7 cellular contexts compared by ENCODE assay signal in genomic region chr1:16872152-16873075, GRCh38. TPM values are rescaled to one million over a fixed set of nuclear protein-coding genes. Genes with fewer than 3 reads are reported as not detected.
A peak's percentile ranks its signal among the peaks of the same experiment; 100 is the strongest.
DNase-seq lines count a peak whose midpoint lies in the region; ATAC-seq, FAIRE-seq and TF ChIP-seq lines count a peak whose summit lies in the region.
"Not testable (repeated sequence)": the region's sequence is repeated elsewhere in the genome, so short reads cannot be mapped to it uniquely, and the experiment has no call there.

No MANE protein-coding gene starts in this region.

- not testable (repeated sequence) for H3K79me2 ChIP-seq in H1 (ENCODE audit: control insufficient read depth in 1 of 2, insufficient read depth in 2 of 2, low read length in 2 of 2)

- H3K9ac ChIP-seq in H1 (replicated peaks in 1 of 4; ENCODE audit: extremely low read depth in 1 of 4, low read depth in 3 of 4, low read length in 3 of 4): not testable (repeated sequence)

- not testable (repeated sequence) for H2BK5ac ChIP-seq in H1 (ENCODE audit: low read depth, low read length)

- peaks cover 12 to 53% (median 30%) of the 10 kb centered on the region in 5 donors for H3K27me3 Mint-ChIP-seq in naive thymus-derived CD4-positive, alpha-beta T cell

- TF ChIP-seq EP300 in H1 (IDR thresholded peaks at IDR 0.05; ENCODE audit: borderline replicate concordance in 1 of 2, low read depth in 2 of 2, low read length in 2 of 2): not testable (repeated sequence)

- H3K4me1 Mint-ChIP-seq in naive thymus-derived CD4-positive, alpha-beta T cell: peaks cover 5 to 16% (median 10%) of the 10 kb centered on the region in 7 donors

- not testable (repeated sequence) for H3K4ac ChIP-seq in H1 (replicated peaks; ENCODE audit: insufficient read length, low read depth, low read length)

- TF ChIP-seq POLR2A in Peyer's patch (IDR thresholded peaks at IDR 0.05); H1 (IDR thresholded peaks at IDR 0.05; ENCODE audit: control extremely low read depth in 1 of 2, low read depth in 2 of 2, low read length in 2 of 2): not testable (repeated sequence)

- H4K5ac ChIP-seq in H1 (ENCODE audit: insufficient read length, low read depth, low read length): not testable (repeated sequence)

- H3K18ac ChIP-seq in H1 (ENCODE audit: extremely low read depth, low read length): not testable (repeated sequence)

- TF ChIP-seq CTCF in GM13976 (IDR thresholded peaks at IDR 0.05; ENCODE audit: borderline replicate concordance, control extremely low read depth, extremely low read depth, insufficient read depth, missing control alignments); Peyer's patch (IDR thresholded peaks at IDR 0.05); H1 (IDR thresholded peaks at IDR 0.05; ENCODE audit: control extremely low read depth in 1 of 3, insufficient read depth in 1 of 3, low read depth in 1 of 3, low read length in 3 of 3): not testable (repeated sequence)

- peak; percentile 90 for FAIRE-seq in H1 (lab: Jason Lieb, UNC)

- WGBS in H1 (ENCODE audit: extremely low coverage in 1 of 2, insufficient coverage in 1 of 2, insufficient read length in 1 of 2, insufficient replicate concordance in 2 of 2, low coverage in 1 of 2, low lambda C conversion rate in 2 of 2, missing lambda C conversion rate in 1 of 2), 2 experiments: 1% methylated on average over 44 of the region's 66 CpGs; no CpG with 5 or more reads in 1 of the 2 experiments

- H2AK5ac ChIP-seq in H1 (ENCODE audit: low read depth, low read length): not testable (repeated sequence)

- in situ Hi-C loops in GM13976 (cut with MboI; ENCODE audit: low sequenced_read_pairs, unreplicated experiment): not testable (repeated sequence)

- not testable (repeated sequence) for H3K14ac ChIP-seq in H1 (ENCODE audit: insufficient read length)

- intact Hi-C loops in naive thymus-derived CD4-positive, alpha-beta T cell (cut with micrococcal nuclease): not testable (repeated sequence)

- H3K23ac ChIP-seq in H1 (ENCODE audit: insufficient read length): not testable (repeated sequence)

- not testable (repeated sequence) for H2BK120ac ChIP-seq in H1 (replicated peaks; ENCODE audit: low read depth, low read length)

- H3K56ac ChIP-seq in H1 (replicated peaks; ENCODE audit: insufficient read length, low read depth, low read length): not testable (repeated sequence)

- H3K27me3 ChIP-seq in Peyer's patch; naive thymus-derived CD4-positive, alpha-beta T cell (ENCODE audit: control insufficient read depth in 2 of 2, insufficient read depth in 2 of 2, low read length in 2 of 2): not testable (repeated sequence)
- peaks cover 0 to 16% (median 6%) of the 10 kb centered on the region in 4 experiments; a peak in 6 of 7 replicates for H3K27me3 ChIP-seq in H1 (replicated peaks in 1 of 4; ENCODE audit: control insufficient read depth in 3 of 4, extremely low read depth in 1 of 4, insufficient read depth in 3 of 4, low read length in 3 of 4)

- H3K4me1 ChIP-seq in Peyer's patch; H1 (replicated peaks in 1 of 4; ENCODE audit: control insufficient read depth in 3 of 4, insufficient read depth in 4 of 4, low read length in 3 of 4); naive thymus-derived CD4-positive, alpha-beta T cell (ENCODE audit: control insufficient read depth in 2 of 2, insufficient read depth in 2 of 2, low read length in 2 of 2): not testable (repeated sequence)

- H4K91ac ChIP-seq in H1 (replicated peaks; ENCODE audit: insufficient read length, low read length): not testable (repeated sequence)

- not testable (repeated sequence) for H3K27ac ChIP-seq in Peyer's patch; H1 (ENCODE audit: low read depth, low read length); naive thymus-derived CD4-positive, alpha-beta T cell (ENCODE audit: low read depth, low read length)

- not testable (repeated sequence) for H2BK15ac ChIP-seq in H1 (ENCODE audit: low read length)

- not testable (repeated sequence) for H3K23me2 ChIP-seq in H1 (ENCODE audit: low read depth, low read length)

- POLR2A ChIA-PET in H1 (lab: Charles Lee; ENCODE audit: partially characterized antibody): not testable (repeated sequence)
- POLR2A ChIA-PET in naive thymus-derived CD4-positive, alpha-beta T cell (lab: Charles Lee): interaction anchor here (0.6 to 0.7 kb wide), 2 partner anchors 17 to 182 kb away, joined by 3 read pairs; no protein-coding TSS in a partner anchor

- peak overlapping the region in 1 of 9 donors; percentile 16 for H3K27ac Mint-ChIP-seq in naive thymus-derived CD4-positive, alpha-beta T cell

- H4K8ac ChIP-seq in H1 (ENCODE audit: extremely low read depth, insufficient read depth, low read length): not testable (repeated sequence)

- CTCF ChIA-PET in H1 (lab: Charles Lee; ENCODE audit: partially characterized antibody): interaction anchor here (0.7 to 1.6 kb wide), 2 partner anchors 114 to 251 kb away, joined by 4 read pairs; no protein-coding TSS in a partner anchor
- CTCF ChIA-PET in naive thymus-derived CD4-positive, alpha-beta T cell (lab: Charles Lee): not testable (repeated sequence)

- H3K4me3 ChIP-seq in Peyer's patch (peak overlapping the region in 3 of 4 donors; percentile 28 to 35 (median 30)), H1 (ENCODE audit: extremely low read depth in 1 of 4, insufficient read depth in 2 of 4, low read depth in 3 of 4, low read length in 4 of 4) (peak overlapping the region; percentile 48 to 61 (median 60))
- H3K4me3 ChIP-seq in naive thymus-derived CD4-positive, alpha-beta T cell (ENCODE audit: low read length): peak overlapping the region; percentile 24

- H2BK20ac ChIP-seq in H1 (ENCODE audit: low read length): not testable (repeated sequence)

- H3K79me1 ChIP-seq in H1 (ENCODE audit: low read depth, low read length): not testable (repeated sequence)

- H3K36me3 ChIP-seq in Peyer's patch; H1 (ENCODE audit: control insufficient read depth in 2 of 4, insufficient read depth in 4 of 4, low read length in 3 of 4); naive thymus-derived CD4-positive, alpha-beta T cell (ENCODE audit: control insufficient read depth in 2 of 3, insufficient read depth in 3 of 3, low read length in 3 of 3): not testable (repeated sequence)

- H2AFZ ChIP-seq in H1 (ENCODE audit: low read length): not testable (repeated sequence)

- H3K36me3 Mint-ChIP-seq in naive thymus-derived CD4-positive, alpha-beta T cell: not testable (repeated sequence)

- not testable (repeated sequence) for H3K9me3 ChIP-seq in Peyer's patch; H1 (ENCODE audit: insufficient read depth in 2 of 2, low read depth in 1 of 2, low read length in 1 of 2); naive thymus-derived CD4-positive, alpha-beta T cell (ENCODE audit: control insufficient read depth in 2 of 3, low read length in 3 of 3)

- not testable (repeated sequence) for H4K20me1 ChIP-seq in H1 (replicated peaks in 1 of 2; ENCODE audit: control insufficient read depth in 1 of 2, insufficient read depth in 2 of 2, low read length in 2 of 2)

- peak overlapping the region; percentile 84 to 89 for H3K4me2 ChIP-seq in H1 (ENCODE audit: insufficient read depth in 1 of 2, low read depth in 2 of 2, low read length in 2 of 2)

- peak; percentile 57 for ATAC-seq in naive thymus-derived CD4-positive, alpha-beta T cell

- TF ChIP-seq RAD21 in H1 (IDR thresholded peaks at IDR 0.05 in 1 of 2, conservative IDR thresholded peaks at IDR 0.05 in 1 of 2; ENCODE audit: low read depth in 2 of 2, low read length in 2 of 2): not testable (repeated sequence)

- not testable (repeated sequence) for H2BK12ac ChIP-seq in H1 (ENCODE audit: low read depth, low read length)

- H3K9me3 Mint-ChIP-seq in naive thymus-derived CD4-positive, alpha-beta T cell: not testable (repeated sequence)

- H3K4me3 Mint-ChIP-seq in naive thymus-derived CD4-positive, alpha-beta T cell: peak overlapping the region; percentile 51 to 90 (median 80)

- DNase-seq in GM13976 (ENCODE audit: low spot score) (peak; percentile 48), Peyer's patch (peak in 2 of 3 donors; percentile 59 to 62), H1 (ENCODE audit: low read depth in 1 of 2, low spot score in 2 of 2) (peak; percentile 92 to 96), hepatic stellate cell (ENCODE audit: low spot score) (peak; percentile 25)
- DNase-seq in activated naive CD4-positive, alpha-beta T cell treated with Interleukin-2 at 50 U/mL for 16 hours: peak; percentile 40
- peak in 4 of 9 donors; percentile 31 to 47 (median 33) for DNase-seq in naive thymus-derived CD4-positive, alpha-beta T cell
- DNase-seq in stimulated activated CD4-positive, alpha-beta T cell treated with anti-CD3 and anti-CD28 coated beads, Interleukin-15, amount 100 ng/mL, for 48 hours (ENCODE audit: low read depth in 2 of 2): peak; percentile 33 to 50

RNA-seq across cellular contexts. Expression of gene RNU1-2, which starts 23.4 kb away (rescaled TPM):
- under 1 TPM; under 0.01 TPM for total RNA-seq in Peyer's patch
- 1,303 and 1,497 TPM in 2 replicates for total RNA-seq in H1 (2021; fragmentation: NEBNext Ultra II Directional; extraction: Animal tissue kit (Norgen Biotek cat#: 25700))
- under 0.01 and 145 TPM in 2 replicates for polyA plus RNA-seq in H1 (2011; rRNA removed)
- under 0.01 TPM for polyA plus RNA-seq in H1 (2011; cell fraction: cytosol; rRNA removed)
- polyA plus RNA-seq in H1 (2011; cell fraction: nucleus; rRNA removed): under 0.01 TPM
- 20.3 to 94.3 TPM in 2 of 4 replicates, not detected in the others for polyA plus RNA-seq in H1 (2012, experiment 1 of 2)
- polyA plus RNA-seq in H1 (2012, experiment 2 of 2): not detected
- polyA plus RNA-seq in H1 (2013, experiment 1 of 2): not detected
- polyA plus RNA-seq in H1 (2013, experiment 2 of 2): not detected
- polyA minus RNA-seq in H1 (2011; rRNA and poly(A)+ RNA removed): 10,411 and 22,262 TPM in 2 replicates
- polyA minus RNA-seq in H1 (2011; cell fraction: cytosol; rRNA and poly(A)+ RNA removed): 59,319 TPM
- polyA minus RNA-seq in H1 (2011; cell fraction: nucleus; rRNA and poly(A)+ RNA removed): 43,973 TPM
- 1,000 to 10,000 TPM; 2,341 to 4,458 (median 3,337) TPM for total RNA-seq in naive thymus-derived CD4-positive, alpha-beta T cell
- polyA plus RNA-seq in naive thymus-derived CD4-positive, alpha-beta T cell: not detected

RNA-seq across cellular contexts. Expression of gene CROCC, which starts 49.3 kb away (rescaled TPM):
- 100 to 1,000 TPM in 1 of 4 donors, 10 to 100 TPM in 3; 14.7 to 298 (median 45.1) TPM for total RNA-seq in Peyer's patch
- total RNA-seq in H1 (2021; fragmentation: NEBNext Ultra II Directional; extraction: Animal tissue kit (Norgen Biotek cat#: 25700)): 39.5 and 42.3 TPM in 2 replicates
- 12.1 and 24.9 TPM in 2 replicates for polyA plus RNA-seq in H1 (2011; rRNA removed)
- 35.6 TPM for polyA plus RNA-seq in H1 (2011; cell fraction: cytosol; rRNA removed)
- polyA plus RNA-seq in H1 (2011; cell fraction: nucleus; rRNA removed): 147 TPM
- polyA plus RNA-seq in H1 (2012, experiment 1 of 2): 32.4 to 53.1 TPM (median 44.9 TPM) in 4 replicates
- 16.9 TPM for polyA plus RNA-seq in H1 (2012, experiment 2 of 2)
- polyA plus RNA-seq in H1 (2013, experiment 1 of 2): 20.0 TPM
- polyA plus RNA-seq in H1 (2013, experiment 2 of 2): 18.9 TPM
- polyA minus RNA-seq in H1 (2011; rRNA and poly(A)+ RNA removed): 13.7 and 18.3 TPM in 2 replicates
- 29.4 TPM for polyA minus RNA-seq in H1 (2011; cell fraction: cytosol; rRNA and poly(A)+ RNA removed)
- polyA minus RNA-seq in H1 (2011; cell fraction: nucleus; rRNA and poly(A)+ RNA removed): 44.5 TPM
- total RNA-seq in naive thymus-derived CD4-positive, alpha-beta T cell: 10 to 100 TPM; 33.8 to 84.8 (median 62.7) TPM
- polyA plus RNA-seq in naive thymus-derived CD4-positive, alpha-beta T cell: 1 to 10 TPM; 1.4 to 6.8 TPM

Comparison
In these comparisons a context has a peak if more than half of its experiments do, and no peak if none do; other contexts are left out.
1. RNA of gene RNU1-2, which starts 23.4 kb away (total RNA-seq): 2,341 to 4,458 TPM in naive thymus-derived CD4-positive, alpha-beta T cell and 1,303 to 1,497 TPM in H1; under 0.01 TPM in Peyer's patch; every median in the first group is over 1,000 times any median in the second.
2. Peak in every context shown above with its lines, with median percentiles within 50 percentile points of each other: H3K4me3 ChIP-seq.